8 cellular contexts compared by ENCODE assay signal in genomic region chr15:60932051-60932915, GRCh38.
DNase-seq lines count a peak whose midpoint lies in the region; ATAC-seq, FAIRE-seq and TF ChIP-seq lines count a peak whose summit lies in the region.

No MANE protein-coding gene starts in this region.

- peak; percentile 44 for DNase-seq in GM04504 (ENCODE audit: low read depth)
- DNase-seq in T1000 (lab: John Stamatoyannopoulos, UW), result peak; percentile 84
- peak; percentile 95 for DNase-seq in bronchial epithelial cell (ENCODE audit: low read depth)
- no peak for DNase-seq in omental fat pad (ENCODE audit: low spot score)
- no peak for DNase-seq in NCI-H524 (lab: John Stamatoyannopoulos, UW)
- DNase-seq in NCI-H2196 treated with DMSO at 0.1 percent for 48 hours (lab: John Stamatoyannopoulos, UW; ENCODE audit: unreplicated experiment), result no peak

- ATAC-seq in omental fat pad (ENCODE audit: low FRiP score) (peak; percentile 82), HG03521 (IDR thresholded peaks at IDR 0.05; ENCODE audit: unreplicated experiment) (no peak), GM21737 (IDR thresholded peaks at IDR 0.05; ENCODE audit: unreplicated experiment) (no peak)

- no peaks in the 10 kb centered on the region for H3K27me3 ChIP-seq in bronchial epithelial cell (ENCODE audit: control insufficient read depth, insufficient read depth, low read length)

- peak; percentile 100 for FAIRE-seq in bronchial epithelial cell (lab: Jason Lieb, UNC)

- no peaks in the 10 kb centered on the region for H3K36me3 ChIP-seq in bronchial epithelial cell (ENCODE audit: control insufficient read depth, insufficient read depth, low read length)

- TF ChIP-seq CTCF in bronchial epithelial cell (IDR thresholded peaks at IDR 0.05; ENCODE audit: insufficient read depth, low read length, severe bottlenecking), result peak; percentile 83
- TF ChIP-seq CTCF in omental fat pad (IDR thresholded peaks at IDR 0.05), result no peak

- no peak overlapping the region for H3K4me3 ChIP-seq in bronchial epithelial cell (ENCODE audit: low read depth, low read length)

Comparison
In these comparisons a context has a peak if more than half of its experiments do, and no peak if none do; other contexts are left out.
1. DNase-seq: peak in GM04504 (single experiment), T1000 (single experiment) and bronchial epithelial cell (single experiment); none in omental fat pad (single experiment), NCI-H524 (0 of 2) and NCI-H2196 treated with DMSO at 0.1 percent for 48 hours (single experiment).